In the genomic region with DNA sequence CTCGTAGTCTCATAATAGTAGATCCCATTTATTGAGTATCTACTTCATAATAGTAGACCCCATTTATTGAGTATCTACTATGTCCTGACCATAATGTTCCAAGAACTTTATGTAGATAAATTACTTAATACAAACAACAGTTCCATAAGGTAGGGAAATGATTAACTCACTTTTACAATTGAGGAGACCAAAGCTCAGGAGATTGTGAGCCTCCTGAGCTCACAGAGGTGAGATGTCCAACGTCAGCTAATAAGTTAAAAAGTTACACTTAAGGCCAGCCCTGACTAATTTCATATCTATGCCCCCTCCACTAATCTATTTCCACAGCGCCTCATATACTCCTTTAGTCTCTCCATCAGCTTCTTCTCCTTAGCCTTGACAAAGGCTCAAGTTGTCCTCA, we compare ENCODE assay signal across 15 cellular contexts. TPM values are rescaled to one million over a fixed set of nuclear protein-coding genes. Genes with fewer than 3 reads are reported as not detected.
DNase-seq lines count a peak whose midpoint lies in the region; ATAC-seq and TF ChIP-seq lines count a peak whose summit lies in the region.
"Had no signal": no experiment of that assay in that cellular context is flagged by ENCODE, and none has a peak within 500 bp of the region (broad histone marks: within the 10 kb centered on the region; RNA-seq: fewer than 3 reads in every experiment).

No MANE protein-coding gene starts in this region.

- H3K27ac ChIP-seq in BLaER1 treated with 17β-estradiol and CSF1 and Interleukin-3, amounts not matched to agents 10 nM and 100 nM, result no peak overlapping the region
- H3K27ac ChIP-seq in VCaP, result peak overlapping the region; percentile 98; the same call in 1 of the 2 replicates
- H3K27ac ChIP-seq in subcutaneous abdominal adipose tissue (ENCODE audit: low read depth, low read length), result peak overlapping the region; percentile 56

- no peak overlapping the region for H3K9ac ChIP-seq in BLaER1 treated with 17β-estradiol and CSF1 and Interleukin-3, amounts not matched to agents 10 nM and 100 nM
- no peak overlapping the region for H3K9ac ChIP-seq in subcutaneous abdominal adipose tissue (ENCODE audit: low read length in 5 of 5)

- TF ChIP-seq CTCF in VCaP (conservative IDR thresholded peaks at IDR 0.05), result no peak

- ATAC-seq in left colon, result peak; percentile 83
- ATAC-seq: GM12878, GM23338 had no signal

- H3K36me3 ChIP-seq in BLaER1 treated with 17β-estradiol and CSF1 and Interleukin-3, amounts not matched to agents 10 nM and 100 nM, result no peaks in the 10 kb centered on the region; a peak in 2 of 22 replicates
- no peaks in the 10 kb centered on the region for H3K36me3 ChIP-seq in subcutaneous abdominal adipose tissue (ENCODE audit: control insufficient read depth in 5 of 5, insufficient read depth in 5 of 5, low read length in 5 of 5)

- H3K27me3 ChIP-seq in BLaER1 treated with 17β-estradiol and CSF1 and Interleukin-3, amounts not matched to agents 10 nM and 100 nM, result no peaks in the 10 kb centered on the region
- no peaks in the 10 kb centered on the region for H3K27me3 ChIP-seq in subcutaneous abdominal adipose tissue (ENCODE audit: control insufficient read depth in 5 of 5, insufficient read depth in 4 of 5, low read length in 5 of 5)

- intact Hi-C loops in left colon (cut with DNase I, micrococcal nuclease), result no loop called here

- no peaks in the 10 kb centered on the region for H4K20me1 ChIP-seq in BLaER1 treated with 17β-estradiol and CSF1 and Interleukin-3, amounts not matched to agents 10 nM and 100 nM

- H3K4me3 ChIP-seq in BLaER1 treated with 17β-estradiol and CSF1 and Interleukin-3, amounts not matched to agents 10 nM and 100 nM, result no peak overlapping the region
- no peak overlapping the region for H3K4me3 ChIP-seq in subcutaneous abdominal adipose tissue (ENCODE audit: low read depth in 1 of 5, low read length in 5 of 5)
- H3K4me3 ChIP-seq: GM12878, GM23338 had no signal

- peak overlapping the region in 8 of 11 experiments; percentile 27 to 89 (median 74); a peak in 10 of 22 replicates for H3K4me2 ChIP-seq in BLaER1 treated with 17β-estradiol and CSF1 and Interleukin-3, amounts not matched to agents 10 nM and 100 nM
- H3K4me2 ChIP-seq: GM23338 had no signal

- H3K9me3 ChIP-seq in BLaER1 treated with 17β-estradiol and CSF1 and Interleukin-3, amounts not matched to agents 10 nM and 100 nM (replicated peaks in 1 of 11), result no peaks in the 10 kb centered on the region
- H3K9me3 ChIP-seq in subcutaneous abdominal adipose tissue (ENCODE audit: control insufficient read depth in 5 of 5, low read length in 5 of 5), result no peaks in the 10 kb centered on the region

- DNase-seq in left colon (no peak), NAMALWA (ENCODE audit: low spot score) (no peak), cerebellar nuclear complex (lab: John Stamatoyannopoulos, UW) (no peak)
- no peak for DNase-seq in activated CD4-positive, CD25-positive, alpha-beta regulatory T cell (lab: John Stamatoyannopoulos, UW)
- DNase-seq: ACHN; C1 segment of cervical spinal cord; Calu3; CD4-positive, alpha-beta T cell; DMS 273 treated with DMSO at 0.1 percent for 48 hours; H7 had no signal

- H3K4me1 ChIP-seq in BLaER1 treated with 17β-estradiol and CSF1 and Interleukin-3, amounts not matched to agents 10 nM and 100 nM, result peaks cover 14 to 32% (median 22%) of the 10 kb centered on the region in 10 experiments
- peaks cover 3 to 19% (median 16%) of the 10 kb centered on the region in 5 donors for H3K4me1 ChIP-seq in subcutaneous abdominal adipose tissue (ENCODE audit: control insufficient read depth in 5 of 5, insufficient read depth in 5 of 5, low read length in 5 of 5)

RNA-seq across cellular contexts. Expression of a gene that starts 17.5 kb away (rescaled TPM):
- 10 to 100 TPM; 34.8 to 47.6 TPM for total RNA-seq in left colon

RNA-seq across cellular contexts. Expression of a gene that starts 43.6 kb away (rescaled TPM):
- 10 to 100 TPM; 12.7 to 14.5 TPM for total RNA-seq in left colon

Comparison
In these comparisons a context has a peak if more than half of its experiments do, and no peak if none do; other contexts are left out.
1. H3K27ac ChIP-seq: peak in VCaP (single experiment) and subcutaneous abdominal adipose tissue (single experiment); none in BLaER1 treated with 17β-estradiol and CSF1 and Interleukin-3, amounts not matched to agents 10 nM and 100 nM (0 of 11).